8 cellular contexts compared by ENCODE assay signal in the genomic region with DNA sequence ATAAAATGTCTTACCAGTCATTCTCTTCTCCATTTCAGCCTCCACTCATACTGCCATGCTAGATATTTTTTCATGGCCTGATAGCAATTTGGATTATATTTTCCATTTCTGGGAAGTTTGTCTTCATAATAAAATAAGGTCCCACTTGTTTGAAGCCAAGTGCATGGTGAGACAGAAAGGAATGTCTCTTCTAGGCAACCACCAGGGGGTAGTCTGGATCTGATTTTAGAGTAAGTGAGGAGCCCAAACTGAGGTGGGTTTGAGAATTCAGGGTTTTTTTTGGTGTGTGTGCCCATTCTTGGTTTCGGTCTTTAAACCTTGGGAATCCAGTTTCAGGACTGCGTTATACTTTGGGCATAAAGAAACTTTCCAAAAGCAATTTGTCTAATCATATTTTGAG.
A peak's percentile ranks its signal among the peaks of the same experiment; 100 is the strongest.
DNase-seq lines count a peak whose midpoint lies in the region; ATAC-seq and TF ChIP-seq lines count a peak whose summit lies in the region.

No MANE protein-coding gene starts in this region.

- no peak for TF ChIP-seq EP300 in gastroesophageal sphincter (IDR thresholded peaks at IDR 0.05)

- H3K27ac ChIP-seq in OCI-LY1 (ENCODE audit: low read depth, low read length, poor library complexity, severe bottlenecking) (no peak overlapping the region), gastroesophageal sphincter (no peak overlapping the region), upper lobe of right lung (no peak overlapping the region)

- intact Hi-C loops in upper lobe of right lung (cut with DNase I): no loop called here
- intact Hi-C loops in Right ventricle myocardium superior (cut with DNase I): no loop called here

- DNase-seq in ELR (ENCODE audit: low read depth) (peak; percentile 10), upper lobe of right lung (no peak), Right ventricle myocardium superior (no peak)
- DNase-seq in activated CD4-positive, alpha-beta T cell treated with anti-CD3 and anti-CD28 coated beads, Interleukin-2, amount 50 U/mL, for 4 hours: no peak

- no peak overlapping the region for H3K9ac ChIP-seq in OCI-LY1 (ENCODE audit: low read length)

- no peak for TF ChIP-seq POLR2A in gastroesophageal sphincter (IDR thresholded peaks at IDR 0.05)

- H3K4me3 ChIP-seq in OCI-LY1 (ENCODE audit: low read depth, low read length, poor library complexity, severe bottlenecking) (no peak overlapping the region), gastroesophageal sphincter (no peak overlapping the region), upper lobe of right lung (no peak overlapping the region)

- H3K27me3 ChIP-seq in OCI-LY1 (ENCODE audit: insufficient read depth, low read length): no peaks in the 10 kb centered on the region
- H3K27me3 ChIP-seq in gastroesophageal sphincter: no peaks in the 10 kb centered on the region
- no peaks in the 10 kb centered on the region for H3K27me3 ChIP-seq in upper lobe of right lung

- H4K20me1 ChIP-seq in OCI-LY1 (ENCODE audit: insufficient read depth, low read length): no peaks in the 10 kb centered on the region

- no peak overlapping the region for H3K4me2 ChIP-seq in OCI-LY1 (ENCODE audit: low read length)

- H3K4me1 ChIP-seq in OCI-LY1 (ENCODE audit: insufficient read depth, low read length, severe bottlenecking) (no peaks in the 10 kb centered on the region), gastroesophageal sphincter (no peaks in the 10 kb centered on the region), upper lobe of right lung (no peaks in the 10 kb centered on the region)

- WGBS in gastroesophageal sphincter (ENCODE audit: low coverage in 1 of 2), 2 donors: 20 to 61% methylated on average over 1 to 2 of the region's 2 CpGs

- no peaks in the 10 kb centered on the region for H3F3A ChIP-seq in OCI-LY1 (ENCODE audit: insufficient read depth, low read length)

- H3K9me3 ChIP-seq in OCI-LY1 (ENCODE audit: low read length) (no peaks in the 10 kb centered on the region), gastroesophageal sphincter (no peaks in the 10 kb centered on the region), upper lobe of right lung (no peaks in the 10 kb centered on the region)

- no peaks in the 10 kb centered on the region for H3K36me3 ChIP-seq in OCI-LY1 (ENCODE audit: insufficient read depth, low read length)
- no peaks in the 10 kb centered on the region for H3K36me3 ChIP-seq in gastroesophageal sphincter
- no peaks in the 10 kb centered on the region for H3K36me3 ChIP-seq in upper lobe of right lung

- no peak overlapping the region for H2AFZ ChIP-seq in OCI-LY1 (ENCODE audit: low read length)

- ATAC-seq in HG03175 (IDR thresholded peaks at IDR 0.05; ENCODE audit: unreplicated experiment) (peak; percentile 38), gastroesophageal sphincter (no peak), upper lobe of right lung (no peak), HG02852 (IDR thresholded peaks at IDR 0.05; ENCODE audit: unreplicated experiment) (no peak), Right ventricle myocardium superior (ENCODE audit: poor library complexity) (no peak)

- no peaks in the 10 kb centered on the region for H3K79me2 ChIP-seq in OCI-LY1 (ENCODE audit: insufficient read depth, low read length)

- no peaks in the 10 kb centered on the region for H3K9me2 ChIP-seq in OCI-LY1 (ENCODE audit: low read depth, low read length)

- TF ChIP-seq CTCF in OCI-LY1 (IDR thresholded peaks at IDR 0.05; ENCODE audit: low read length) (peak; percentile 59), gastroesophageal sphincter (IDR thresholded peaks at IDR 0.05) (peak in 3 of 4 experiments; percentile 38 to 52 (median 50)), upper lobe of right lung (IDR thresholded peaks at IDR 0.05) (peak; percentile 37)
